Comparison of ENCODE assay signal across 1 cellular context in the genomic region with DNA sequence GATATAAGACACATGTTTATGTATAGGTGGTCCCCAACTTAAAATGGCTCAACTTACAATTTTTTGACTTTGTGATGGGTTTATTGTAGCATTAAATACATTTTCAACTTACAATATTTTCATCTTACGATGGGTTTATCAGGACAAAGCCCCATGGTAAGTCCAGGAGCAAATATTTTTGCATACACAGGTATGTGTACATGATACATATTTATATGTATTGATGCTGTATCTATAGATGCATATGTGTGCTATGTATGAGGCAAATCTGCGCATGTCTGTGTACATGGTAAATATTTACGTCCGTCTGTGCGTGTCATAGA.
TF ChIP-seq lines count a peak whose summit lies in the region.

No MANE protein-coding gene starts in this region.

TF ChIP-seq in H1, 55 proteins besides CTCF, POLR2A, EP300 and RAD21:
- TF ChIP-seq SP4 (IDR thresholded peaks at IDR 0.05; ENCODE audit: low read length) (no peak), YY1 (IDR thresholded peaks at IDR 0.05; ENCODE audit: low read depth, low read length) (no peak), HDAC6 (IDR thresholded peaks at IDR 0.05; ENCODE audit: low read depth, low read length) (no peak), SIN3A (conservative IDR thresholded peaks at IDR 0.05 in 1 of 2, IDR thresholded peaks at IDR 0.05 in 1 of 2; ENCODE audit: low read depth in 1 of 2, low read length in 2 of 2) (no peak), EGR1 (IDR thresholded peaks at IDR 0.05; ENCODE audit: borderline replicate concordance, low read depth, low read length) (no peak)
- TF ChIP-seq, protein P1, sequence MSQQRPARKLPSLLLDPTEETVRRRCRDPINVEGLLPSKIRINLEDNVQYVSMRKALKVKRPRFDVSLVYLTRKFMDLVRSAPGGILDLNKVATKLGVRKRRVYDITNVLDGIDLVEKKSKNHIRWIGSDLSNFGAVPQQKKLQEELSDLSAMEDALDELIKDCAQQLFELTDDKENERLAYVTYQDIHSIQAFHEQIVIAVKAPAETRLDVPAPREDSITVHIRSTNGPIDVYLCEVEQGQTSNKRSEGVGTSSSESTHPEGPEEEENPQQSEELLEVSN (IDR thresholded peaks at IDR 0.05): no peak
